In genomic region chr1:120850531-120851421, GRCh38 we compare ENCODE assay signal across 9 cellular contexts. TPM values are rescaled to one million over a fixed set of nuclear protein-coding genes. Genes with fewer than 3 reads are reported as not detected.
DNase-seq lines count a peak whose midpoint lies in the region; ATAC-seq and TF ChIP-seq lines count a peak whose summit lies in the region.
"Not testable (repeated sequence)": the region's sequence is repeated elsewhere in the genome, so short reads cannot be mapped to it uniquely, and the experiment has no call there.
"Had no signal": no experiment of that assay in that cellular context is flagged by ENCODE, and none has a peak within 500 bp of the region (broad histone marks: within the 10 kb centered on the region; RNA-seq: fewer than 3 reads in every experiment).

No MANE protein-coding gene starts in this region.

- H3K27ac ChIP-seq in right cardiac atrium (ENCODE audit: low read length) (peak overlapping the region; percentile 52), psoas muscle (peak overlapping the region; percentile 65)
- not testable (repeated sequence) for H3K27ac ChIP-seq in upper lobe of right lung

- H3K9me3 ChIP-seq in right cardiac atrium (ENCODE audit: control insufficient read depth, low read length); psoas muscle; upper lobe of right lung: not testable (repeated sequence)

- ATAC-seq in HG03039 (IDR thresholded peaks at IDR 0.05; ENCODE audit: unreplicated experiment) (peak; percentile 84), right cardiac atrium (peak; percentile 33 to 95), psoas muscle (peak; percentile 88 to 93 (median 92)), upper lobe of right lung (peak; percentile 49)

- H3K4me1 ChIP-seq in right cardiac atrium (ENCODE audit: control insufficient read depth, insufficient read depth, low read length); psoas muscle; upper lobe of right lung: not testable (repeated sequence)

- in situ Hi-C loops in GM13977 (cut with MboI; ENCODE audit: low pct_unique_long_range_greater_than_20kb, low sequenced_read_pairs, unreplicated experiment) = not testable (repeated sequence)

- not testable (repeated sequence) for H3K36me3 ChIP-seq in psoas muscle (ENCODE audit: insufficient read depth in 1 of 2, low read depth in 1 of 2); upper lobe of right lung

- peak; percentile 28 for DNase-seq in GM13977 (ENCODE audit: low spot score)
- DNase-seq in NCI-H2107 treated with DMSO at 0.1 percent for 48 hours (lab: John Stamatoyannopoulos, UW; ENCODE audit: unreplicated experiment) = peak; percentile 60
- DNase-seq in T1000 (lab: John Stamatoyannopoulos, UW) = peak; percentile 96
- peak; percentile 92 for DNase-seq in amniotic epithelial cell (ENCODE audit: low read depth)
- peak; percentile 37 to 88 (median 84) for DNase-seq in right cardiac atrium
- peak; percentile 82 to 87 for DNase-seq in psoas muscle
- not testable (repeated sequence) for DNase-seq in upper lobe of right lung

- not testable (repeated sequence) for TF ChIP-seq CTCF in GM13977 (IDR thresholded peaks at IDR 0.05; ENCODE audit: extremely low read depth, insufficient read depth, missing control alignments); psoas muscle (IDR thresholded peaks at IDR 0.05); upper lobe of right lung (IDR thresholded peaks at IDR 0.05)

- intact Hi-C loops in right cardiac atrium (cut with DNase I); psoas muscle (cut with DNase I); upper lobe of right lung (cut with DNase I): not testable (repeated sequence)

- H3K27me3 ChIP-seq in right cardiac atrium (ENCODE audit: control insufficient read depth, insufficient read depth); psoas muscle (ENCODE audit: insufficient read depth in 3 of 3, low read length in 2 of 3); upper lobe of right lung: not testable (repeated sequence)

- peak overlapping the region; percentile 47 for H3K4me3 ChIP-seq in right cardiac atrium (ENCODE audit: low read length)
- H3K4me3 ChIP-seq in psoas muscle = peak overlapping the region; percentile 62
- H3K4me3 ChIP-seq in upper lobe of right lung = not testable (repeated sequence)

- under 1% methylated on average over 44 of the region's 50 CpGs for WGBS in right cardiac atrium
- WGBS in psoas muscle, 3 donors = 0 to 1% (median 1%) methylated on average over 11 to 50 of the region's 50 CpGs

RNA-seq across cellular contexts. Expression of gene PPIAL4A, which starts 38.8 kb away (rescaled TPM):
- total RNA-seq in right cardiac atrium (not detected), psoas muscle (not detected), upper lobe of right lung (not detected)
- polyA plus RNA-seq in right cardiac atrium (not detected), psoas muscle (not detected)
- total RNA-seq: T-helper 1 cell treated with Interleukin-12 subunit alpha and Interleukin-12 subunit beta and Interleukin-4 antibody, amounts not matched to agents 30 ng/mL and 1 ng/mL, for 36 hours had no signal
